ENCODE assay signal across 11 cellular contexts in the genomic region with DNA sequence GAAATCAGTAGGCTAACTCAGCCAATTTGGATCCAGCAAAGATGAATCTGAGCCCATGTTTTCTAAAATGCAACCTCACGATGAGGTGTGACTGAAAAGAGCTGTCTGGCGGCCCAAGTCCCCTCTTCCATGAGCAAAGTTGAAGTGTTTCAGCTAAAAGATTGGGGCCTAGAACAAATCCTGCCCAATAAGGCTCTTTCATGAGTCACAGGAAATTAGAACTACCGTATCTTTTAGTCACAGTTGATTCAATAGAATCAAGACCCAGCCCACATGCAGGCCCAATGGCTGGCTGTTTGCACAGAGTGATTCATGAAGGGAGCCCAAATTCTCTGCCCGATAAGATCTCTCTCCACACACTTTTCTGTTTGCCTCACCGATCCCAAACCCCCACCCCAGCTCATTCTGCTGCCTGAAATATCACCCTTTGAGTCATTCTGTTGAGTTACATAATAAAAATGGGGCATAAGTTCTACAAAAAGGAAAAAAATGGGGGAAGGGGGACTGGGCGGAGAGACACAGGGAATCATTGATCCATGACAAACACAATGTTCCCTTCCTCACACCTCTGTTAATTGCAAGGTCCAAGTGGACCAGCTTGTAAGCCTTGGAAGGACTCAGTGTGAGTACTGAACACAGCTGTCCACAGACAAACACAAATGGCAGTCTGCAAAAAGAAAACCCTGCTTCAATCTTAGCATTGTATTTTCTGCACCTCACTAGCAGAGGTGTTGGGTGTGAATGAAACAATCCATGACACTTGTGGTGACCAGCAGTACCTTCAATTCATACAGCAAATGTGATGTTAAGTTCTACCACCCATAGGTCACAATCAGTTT. TPM values are rescaled to one million over a fixed set of nuclear protein-coding genes. Genes with fewer than 3 reads are reported as not detected.
DNase-seq lines count a peak whose midpoint lies in the region; ATAC-seq and TF ChIP-seq lines count a peak whose summit lies in the region.
"Had no signal": no experiment of that assay in that cellular context is flagged by ENCODE, and none has a peak within 500 bp of the region (broad histone marks: within the 10 kb centered on the region; RNA-seq: fewer than 3 reads in every experiment).

No MANE protein-coding gene starts in this region.

- BruUV-seq in IMR-90 (replicated peaks; lab: Mats Ljungman, UMichigan) = no TSS peak

- no peaks in the 10 kb centered on the region for H4K20me1 ChIP-seq in IMR-90 (ENCODE audit: insufficient read depth, low read length)

- H3K18ac ChIP-seq in IMR-90 (ENCODE audit: low read depth, low read length) = peak overlapping the region; percentile 66

- H3K9me1 ChIP-seq in IMR-90 (ENCODE audit: insufficient read depth, low read length) = peaks cover 23% of the 10 kb centered on the region

- H2BK5ac ChIP-seq in IMR-90 (ENCODE audit: low read depth, low read length, poor library complexity, severe bottlenecking) = peak overlapping the region; percentile 45

- peak overlapping the region; percentile 62 for H2AK5ac ChIP-seq in IMR-90 (ENCODE audit: low read depth, low read length)

- POLR2A ChIA-PET in IMR-90 (lab: Charles Lee; ENCODE audit: unreplicated experiment) = no interaction called here

- peak overlapping the region; percentile 65 for H3K14ac ChIP-seq in IMR-90 (replicated peaks; ENCODE audit: low read depth, low read length)

- no peaks in the 10 kb centered on the region for H3K79me1 ChIP-seq in IMR-90 (ENCODE audit: low read depth in 1 of 2, low read length in 2 of 2)

- peak overlapping the region; percentile 25 for H3K4me2 ChIP-seq in IMR-90 (ENCODE audit: low read depth, low read length)

- peak overlapping the region; percentile 71; the same call in 1 of the 2 replicates for H3K23ac ChIP-seq in IMR-90 (ENCODE audit: low read depth, low read length)

- H3K27me3 ChIP-seq in IMR-90 (ENCODE audit: control insufficient read depth, insufficient read depth, low read length) (no peaks in the 10 kb centered on the region), adipocyte (replicated peaks; ENCODE audit: control insufficient read depth, insufficient read depth, low read length) (no peaks in the 10 kb centered on the region), kidney epithelial cell (ENCODE audit: control insufficient read depth, insufficient read depth, low read length) (no peaks in the 10 kb centered on the region)

- no peak for TF ChIP-seq RAD21 in IMR-90 (IDR thresholded peaks at IDR 0.05; ENCODE audit: low read length)

- peak overlapping the region; percentile 52 for H2AK9ac ChIP-seq in IMR-90 (replicated peaks; ENCODE audit: low read depth, low read length, poor library complexity)

- peak overlapping the region; percentile 86 for H2BK15ac ChIP-seq in IMR-90 (ENCODE audit: low read depth, low read length)

- in situ Hi-C loops in IMR-90 (cut with MboI; ENCODE audit: low sequenced_read_pairs) = no loop called here

- H2AFZ ChIP-seq in IMR-90 (replicated peaks; ENCODE audit: low read length, poor library complexity) = peak overlapping the region; percentile 33
- H2AFZ ChIP-seq: parathyroid adenoma had no signal

- dilution Hi-C loops in IMR-90 (cut with HindIII; ENCODE audit: low sequenced_read_pairs, unreplicated experiment) = no loop called here

- H3K27ac ChIP-seq in IMR-90 (ENCODE audit: insufficient read depth, low read length) = peak overlapping the region; percentile 33; the same call in 1 of the 2 replicates
- H3K27ac ChIP-seq: parathyroid adenoma had no signal

- H2BK20ac ChIP-seq in IMR-90 (ENCODE audit: low read depth, low read length) = peak overlapping the region; percentile 74

- peak overlapping the region; percentile 77 for H3K4ac ChIP-seq in IMR-90 (ENCODE audit: low read depth, low read length)

- H3K9ac ChIP-seq in IMR-90 (ENCODE audit: low read depth, low read length) (no peak overlapping the region), adipocyte (ENCODE audit: low read length) (peak overlapping the region; percentile 11)
- H3K9ac ChIP-seq: parathyroid adenoma had no signal

- intact Hi-C loops in IMR-90 (cut with micrococcal nuclease) = no loop called here

- 0% methylated on average over 2 of the region's 6 CpGs; no CpG with 5 or more reads in 1 of the 2 experiments for WGBS in IMR-90 (ENCODE audit: extremely low coverage in 2 of 2, insufficient read length in 1 of 2), 2 experiments

- peak overlapping the region; percentile 82 for H2BK120ac ChIP-seq in IMR-90 (ENCODE audit: low read depth, low read length)

- no peak for TF ChIP-seq POLR2A in IMR-90 (IDR thresholded peaks at IDR 0.05; ENCODE audit: low read depth, low read length)

- peak overlapping the region; percentile 63; the same call in 1 of the 2 replicates for H4K91ac ChIP-seq in IMR-90 (ENCODE audit: insufficient read depth, low read depth, low read length)

- H4K8ac ChIP-seq in IMR-90 (ENCODE audit: low read depth in 2 of 2, low read length in 2 of 2) = peak overlapping the region in 1 of 2 experiments; percentile 43; a peak in 2 of 4 replicates

- H3K4me3 ChIP-seq in AG09309 (ENCODE audit: control insufficient read depth, low read depth, low read length) = no peak overlapping the region
- no peak overlapping the region for H3K4me3 ChIP-seq in IMR-90 (ENCODE audit: insufficient read depth, low read depth, low read length)
- peak overlapping the region; percentile 26 for H3K4me3 ChIP-seq in adipocyte (ENCODE audit: low read length)
- no peak overlapping the region for H3K4me3 ChIP-seq in kidney epithelial cell (ENCODE audit: low read depth, low read length)

- H3K9me3 ChIP-seq in IMR-90 (ENCODE audit: control insufficient read depth, insufficient read depth, low read length) (no peaks in the 10 kb centered on the region), adipocyte (ENCODE audit: control insufficient read depth, low read length) (no peaks in the 10 kb centered on the region)

- H4K5ac ChIP-seq in IMR-90 (ENCODE audit: low read depth, low read length) = peak overlapping the region; percentile 43; the same call in 1 of the 2 replicates

- H3K4me1 ChIP-seq in IMR-90 (ENCODE audit: control insufficient read depth, insufficient read depth, low read length) (peaks cover 26% of the 10 kb centered on the region), adipocyte (ENCODE audit: control insufficient read depth, insufficient read depth, low read length) (peaks cover 38% of the 10 kb centered on the region)
- H3K4me1 ChIP-seq: parathyroid adenoma had no signal

- H3K36me3 ChIP-seq in IMR-90 (ENCODE audit: control insufficient read depth, insufficient read depth, low read length) = no peaks in the 10 kb centered on the region
- H3K36me3 ChIP-seq in adipocyte (ENCODE audit: control insufficient read depth, insufficient read depth, low read length, severe bottlenecking) = no peaks in the 10 kb centered on the region
- H3K36me3 ChIP-seq in kidney epithelial cell (ENCODE audit: control insufficient read depth, insufficient read depth, low read length) = no peaks in the 10 kb centered on the region

- DNase-seq in AG09309 (ENCODE audit: low read depth) = peak; percentile 71
- DNase-seq in IMR-90 = peak; percentile 93
- peak; percentile 76 for DNase-seq in adipocyte (ENCODE audit: low read depth)
- DNase-seq in kidney epithelial cell (ENCODE audit: low read depth) = peak; percentile 66
- DNase-seq in effector CD4-positive, alpha-beta T cell = no peak
- DNase-seq: MV-4-11, SHP77 treated with DMSO at 0.1 percent for 48 hours had no signal

- no peak for TF ChIP-seq CTCF in AG09309 (IDR thresholded peaks at IDR 0.05; ENCODE audit: control insufficient read depth, insufficient read depth, low read depth, low read length, missing control alignments)
- TF ChIP-seq CTCF in IMR-90 (conservative IDR thresholded peaks at IDR 0.05; ENCODE audit: low read depth, low read length) = no peak
- TF ChIP-seq CTCF in kidney epithelial cell (IDR thresholded peaks at IDR 0.05; ENCODE audit: insufficient read depth, low read length, poor library complexity, severe bottlenecking) = no peak

- peak overlapping the region; percentile 7; the same call in 1 of the 2 replicates for H3K56ac ChIP-seq in IMR-90 (ENCODE audit: extremely low read depth, insufficient read depth, low read length)

- CTCF ChIA-PET in IMR-90 (lab: Yijun Ruan, JAX) = interaction anchor here (0.8 to 1.4 kb wide), 3 partner anchors 29 to 413 kb away, joined by 3 to 4 read pairs (median 4); no protein-coding TSS in a partner anchor

- ATAC-seq in IMR-90 (ENCODE audit: low read depth) = peak; percentile 75
- ATAC-seq in HG02623 (IDR thresholded peaks at IDR 0.05; ENCODE audit: unreplicated experiment) = no peak
- no peak for ATAC-seq in GM21576 (IDR thresholded peaks at IDR 0.05; ENCODE audit: unreplicated experiment)
- ATAC-seq in HG03135 (IDR thresholded peaks at IDR 0.05; ENCODE audit: unreplicated experiment) = no peak

TF ChIP-seq in IMR-90, 13 proteins besides CTCF, POLR2A, EP300 and RAD21 (continues in another document):
- TF ChIP-seq RCOR1 (IDR thresholded peaks at IDR 0.05; ENCODE audit: insufficient replicate concordance, low read length) (no peak), MAFK (IDR thresholded peaks at IDR 0.05; ENCODE audit: low read depth, low read length) (no peak), CHD1 (IDR thresholded peaks at IDR 0.05; ENCODE audit: low read depth, low read length) (no peak), FOS (IDR thresholded peaks at IDR 0.05; ENCODE audit: low read depth, low read length) (peak; percentile 78)
- TF ChIP-seq, protein P1, sequence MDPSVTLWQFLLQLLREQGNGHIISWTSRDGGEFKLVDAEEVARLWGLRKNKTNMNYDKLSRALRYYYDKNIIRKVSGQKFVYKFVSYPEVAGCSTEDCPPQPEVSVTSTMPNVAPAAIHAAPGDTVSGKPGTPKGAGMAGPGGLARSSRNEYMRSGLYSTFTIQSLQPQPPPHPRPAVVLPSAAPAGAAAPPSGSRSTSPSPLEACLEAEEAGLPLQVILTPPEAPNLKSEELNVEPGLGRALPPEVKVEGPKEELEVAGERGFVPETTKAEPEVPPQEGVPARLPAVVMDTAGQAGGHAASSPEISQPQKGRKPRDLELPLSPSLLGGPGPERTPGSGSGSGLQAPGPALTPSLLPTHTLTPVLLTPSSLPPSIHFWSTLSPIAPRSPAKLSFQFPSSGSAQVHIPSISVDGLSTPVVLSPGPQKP (IDR thresholded peaks at IDR 0.05; ENCODE audit: borderline replicate concordance, low read depth, low read length) = no peak
- TF ChIP-seq, protein P2, sequence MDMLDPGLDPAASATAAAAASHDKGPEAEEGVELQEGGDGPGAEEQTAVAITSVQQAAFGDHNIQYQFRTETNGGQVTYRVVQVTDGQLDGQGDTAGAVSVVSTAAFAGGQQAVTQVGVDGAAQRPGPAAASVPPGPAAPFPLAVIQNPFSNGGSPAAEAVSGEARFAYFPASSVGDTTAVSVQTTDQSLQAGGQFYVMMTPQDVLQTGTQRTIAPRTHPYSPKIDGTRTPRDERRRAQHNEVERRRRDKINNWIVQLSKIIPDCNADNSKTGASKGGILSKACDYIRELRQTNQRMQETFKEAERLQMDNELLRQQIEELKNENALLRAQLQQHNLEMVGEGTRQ (IDR thresholded peaks at IDR 0.05; ENCODE audit: low read depth, low read length) = no peak

RNA-seq across cellular contexts. Expression of a gene that starts 13.8 kb away (rescaled TPM):
- total RNA-seq in IMR-90 (2012; rRNA removed) = not detected in 2 replicates
- 0.09 TPM in 1 of 2 replicates, not detected in the other for polyA plus RNA-seq in IMR-90 (2012; rRNA removed)
- polyA plus RNA-seq in IMR-90 (2012; cell fraction: cytosol; rRNA removed) = 0.02 and 0.07 TPM in 2 replicates
- 0.11 and 0.12 TPM in 2 replicates for polyA plus RNA-seq in IMR-90 (2012; cell fraction: nucleus; rRNA removed; ENCODE audit: low replicate concordance)
- 6.8 and 6.9 TPM in 2 replicates for total RNA-seq in kidney epithelial cell
